Comparison of ENCODE assay signal across 17 cellular contexts in genomic region chr13:90552702-90553101, GRCh38.
"Had no signal": no experiment of that assay in that cellular context is flagged by ENCODE, and none has a peak within 500 bp of the region (broad histone marks: within the 10 kb centered on the region; RNA-seq: fewer than 3 reads in every experiment).

No MANE protein-coding gene starts in this region.

- H3K27me3 Mint-ChIP-seq: activated CD4-positive, alpha-beta T cell treated with anti-CD3 and anti-CD28 coated beads for 36 hours; activated CD8-positive, alpha-beta T cell treated with anti-CD3 and anti-CD28 coated beads for 36 hours; activated naive CD8-positive, alpha-beta T cell treated with anti-CD3 and anti-CD28 coated beads, Interleukin-2, amount 10 ng/mL, durations not matched to agents 7 days and 5 days; naive B cell had no signal

- DNase-seq: activated CD4-positive, alpha-beta T cell treated with anti-CD3 and anti-CD28 coated beads for 36 hours; activated CD8-positive, alpha-beta memory T cell treated with anti-CD3 and anti-CD28 coated beads, Interleukin-2, amount 50 U/mL, for 4 hours; activated CD8-positive, alpha-beta T cell treated with anti-CD3 and anti-CD28 coated beads for 36 hours; activated gamma-delta T cell treated with Interleukin-2 at 50 U/mL for 16 hours; activated naive CD8-positive, alpha-beta T cell treated with anti-CD3 and anti-CD28 coated beads, Interleukin-2, amount 10 ng/mL, durations not matched to agents 7 days and 5 days; activated T-cell treated with anti-CD3 and anti-CD28 coated beads, Interleukin-2, amount 50 U/mL, for 72 hours; anterior cingulate cortex; kidney; left ventricle myocardium superior; midbrain; naive B cell; stimulated activated naive CD4-positive, alpha-beta T cell; T-helper 1 cell; upper lobe of left lung; WERI-Rb-1 had no signal

- H3K4me3 ChIP-seq: suprapubic skin, upper lobe of left lung had no signal

- H3K4me1 ChIP-seq: suprapubic skin, upper lobe of left lung had no signal

- H3K27me3 ChIP-seq: suprapubic skin, upper lobe of left lung had no signal

- H3K27ac Mint-ChIP-seq: activated CD4-positive, alpha-beta T cell treated with anti-CD3 and anti-CD28 coated beads for 36 hours; activated CD8-positive, alpha-beta T cell treated with anti-CD3 and anti-CD28 coated beads for 36 hours; activated naive CD8-positive, alpha-beta T cell treated with anti-CD3 and anti-CD28 coated beads, Interleukin-2, amount 10 ng/mL, durations not matched to agents 7 days and 5 days; activated T-cell treated with anti-CD3 and anti-CD28 coated beads, Interleukin-2, amount 50 U/mL, for 72 hours; naive B cell had no signal

- H3K27ac ChIP-seq: suprapubic skin, upper lobe of left lung, WERI-Rb-1 had no signal

- H3K36me3 Mint-ChIP-seq: activated naive CD8-positive, alpha-beta T cell treated with anti-CD3 and anti-CD28 coated beads, Interleukin-2, amount 10 ng/mL, durations not matched to agents 7 days and 5 days; naive B cell had no signal

- H3K4me3 Mint-ChIP-seq: activated CD4-positive, alpha-beta T cell treated with anti-CD3 and anti-CD28 coated beads for 36 hours; activated CD8-positive, alpha-beta T cell treated with anti-CD3 and anti-CD28 coated beads for 36 hours; activated naive CD8-positive, alpha-beta T cell treated with anti-CD3 and anti-CD28 coated beads, Interleukin-2, amount 10 ng/mL, durations not matched to agents 7 days and 5 days; activated T-cell treated with anti-CD3 and anti-CD28 coated beads, Interleukin-2, amount 50 U/mL, for 72 hours; naive B cell had no signal

- FAIRE-seq: endometrium had no signal

- H3K36me3 ChIP-seq: suprapubic skin, upper lobe of left lung, WERI-Rb-1 had no signal

- H3K4me1 Mint-ChIP-seq: activated CD4-positive, alpha-beta T cell treated with anti-CD3 and anti-CD28 coated beads for 36 hours; activated naive CD8-positive, alpha-beta T cell treated with anti-CD3 and anti-CD28 coated beads, Interleukin-2, amount 10 ng/mL, durations not matched to agents 7 days and 5 days; naive B cell had no signal
